ENCODE assay signal across 1 cellular context in the genomic region with DNA sequence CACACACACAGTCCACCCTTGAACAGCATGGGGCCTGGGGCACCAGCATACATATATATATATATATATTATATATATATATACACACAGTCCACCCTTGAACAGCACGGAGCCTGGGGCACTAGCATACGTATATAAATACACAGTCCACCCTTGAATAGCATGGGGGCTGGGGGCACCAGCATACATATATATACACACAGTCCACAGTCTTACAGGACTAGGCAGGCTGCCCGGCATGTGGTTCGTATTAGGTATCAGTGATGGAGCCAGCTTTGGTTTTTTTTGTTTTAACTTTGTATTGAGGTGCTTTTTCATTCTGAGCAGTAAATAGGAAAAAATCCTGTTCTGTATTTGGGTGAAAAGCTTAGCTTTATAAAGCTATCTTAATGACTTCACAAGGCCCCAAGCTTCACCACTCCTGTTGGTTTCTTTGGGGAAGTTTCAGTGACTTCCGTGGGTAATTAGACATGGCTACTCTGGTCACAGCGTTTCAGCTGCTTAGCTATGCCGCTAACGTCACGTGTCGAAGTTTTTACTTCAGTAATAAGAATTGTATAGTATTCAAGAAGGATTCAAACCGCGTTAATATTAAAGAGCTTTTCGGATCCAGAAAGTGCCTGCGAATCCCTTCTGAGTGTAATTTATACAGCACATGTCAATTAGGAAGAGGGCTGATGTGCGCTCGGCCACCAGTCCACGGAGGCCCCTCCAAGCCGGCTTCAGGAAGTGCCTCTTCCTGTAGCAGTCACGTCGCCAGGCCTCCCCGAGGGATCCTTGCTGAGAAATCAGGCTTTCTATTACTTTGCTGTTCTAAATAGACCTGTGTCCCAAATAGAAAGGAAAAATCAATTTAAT.
TF ChIP-seq lines count a peak whose summit lies in the region.

No MANE protein-coding gene starts in this region.

TF ChIP-seq in SK-N-SH, 30 proteins besides CTCF, POLR2A, EP300 and RAD21 (continued from another document):
- TF ChIP-seq MEF2A (IDR thresholded peaks at IDR 0.05; ENCODE audit: borderline replicate concordance, low read depth): no peak
- TF ChIP-seq FOSL2 (IDR thresholded peaks at IDR 0.05; ENCODE audit: borderline replicate concordance, low read depth): no peak
- no peak for TF ChIP-seq FOXM1 (IDR thresholded peaks at IDR 0.05; ENCODE audit: low read depth)
- no peak for TF ChIP-seq GABPA (IDR thresholded peaks at IDR 0.05; ENCODE audit: low read depth)
- no peak for TF ChIP-seq SIN3A (IDR thresholded peaks at IDR 0.05; ENCODE audit: borderline replicate concordance, low read depth, low read length)
- TF ChIP-seq, protein P1, sequence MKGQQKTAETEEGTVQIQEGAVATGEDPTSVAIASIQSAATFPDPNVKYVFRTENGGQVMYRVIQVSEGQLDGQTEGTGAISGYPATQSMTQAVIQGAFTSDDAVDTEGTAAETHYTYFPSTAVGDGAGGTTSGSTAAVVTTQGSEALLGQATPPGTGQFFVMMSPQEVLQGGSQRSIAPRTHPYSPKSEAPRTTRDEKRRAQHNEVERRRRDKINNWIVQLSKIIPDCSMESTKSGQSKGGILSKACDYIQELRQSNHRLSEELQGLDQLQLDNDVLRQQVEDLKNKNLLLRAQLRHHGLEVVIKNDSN (IDR thresholded peaks at IDR 0.05; ENCODE audit: borderline replicate concordance, low read depth): no peak
